ENCODE assay signal across 23 cellular contexts in the genomic region with DNA sequence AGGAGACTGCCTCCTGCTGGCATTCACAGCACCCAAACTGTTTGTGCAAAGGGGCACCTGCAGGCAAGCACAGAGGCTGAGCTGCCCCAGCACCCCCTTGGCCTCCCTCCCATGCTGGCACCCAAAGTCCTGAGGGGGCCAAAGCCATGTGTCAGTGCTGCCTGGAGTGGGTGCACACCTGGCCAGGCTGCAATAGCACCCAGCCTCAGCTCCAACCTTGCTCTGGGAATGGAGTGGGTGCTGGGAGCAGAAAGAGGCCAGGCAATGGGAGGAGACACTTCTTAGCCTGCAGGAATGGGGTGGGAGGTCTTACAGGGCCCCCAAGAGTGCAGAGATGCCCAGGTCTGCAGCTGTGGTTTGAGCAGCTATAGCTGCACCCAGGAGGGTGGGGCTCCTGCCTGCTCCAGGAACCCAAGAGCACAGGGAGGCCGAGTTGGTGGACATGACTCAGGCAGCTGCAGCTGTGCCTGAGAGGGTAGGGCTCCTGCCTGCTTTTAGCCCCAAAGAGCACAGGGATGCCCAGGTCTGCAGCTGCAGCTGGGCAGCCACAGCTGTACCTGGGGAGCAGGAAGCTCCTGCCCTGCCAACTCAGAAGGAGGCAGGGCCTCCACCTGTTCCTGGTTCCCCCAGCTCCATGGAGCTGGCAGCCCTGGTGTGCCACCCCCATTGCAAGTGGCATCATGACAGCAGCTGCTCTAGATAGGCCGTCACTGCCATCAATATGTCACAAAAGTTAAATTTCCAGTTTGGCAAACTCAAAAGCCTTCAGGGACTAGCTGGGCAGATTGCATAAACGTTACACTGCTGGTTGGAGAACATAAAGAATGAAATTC. TPM values are rescaled to one million over a fixed set of nuclear protein-coding genes. Genes with fewer than 3 reads are reported as not detected.
DNase-seq lines count a peak whose midpoint lies in the region; TF ChIP-seq lines count a peak whose summit lies in the region.
"Had no signal": no experiment of that assay in that cellular context is flagged by ENCODE, and none has a peak within 500 bp of the region (broad histone marks: within the 10 kb centered on the region; RNA-seq: fewer than 3 reads in every experiment).

No MANE protein-coding gene starts in this region.

- peak; percentile 51 for DNase-seq in LoVo (ENCODE audit: low spot score)
- DNase-seq in MCF 10A (ENCODE audit: unreplicated experiment): peak; percentile 23
- DNase-seq in type B pancreatic cell (ENCODE audit: extremely low spot score, unreplicated experiment): no peak
- no peak for DNase-seq in NCI-H2029 treated with DMSO at 0.1 percent for 48 hours (lab: John Stamatoyannopoulos, UW)
- DNase-seq in GM19240 (ENCODE audit: insufficient read length, low spot score): no peak
- no peak for DNase-seq in DMS114 treated with DMSO at 0.1 percent for 48 hours (lab: John Stamatoyannopoulos, UW; ENCODE audit: unreplicated experiment)
- DNase-seq: activated CD4-positive, CD25-positive, alpha-beta regulatory T cell treated with anti-CD3 and anti-CD28 coated beads, Interleukin-2, amount 50 U/mL, for 72 hours; activated CD8-positive, alpha-beta memory T cell treated with anti-CD3 and anti-CD28 coated beads, Interleukin-2, amount 10 ng/mL, durations not matched to agents 7 days and 5 days; activated naive CD8-positive, alpha-beta T cell treated with anti-CD3 and anti-CD28 coated beads, Interleukin-2, amount 50 U/mL, for 24 hours; GDM1; HFFc6; left ventricle myocardium inferior; naive thymus-derived CD8-positive, alpha-beta T cell; NCI-H1694; NCI-H446; SHP77 treated with DMSO at 0.1 percent for 48 hours; stimulated activated CD4-positive, alpha-beta T cell treated with anti-CD3 and anti-CD28 coated beads, Interleukin-4, amount 100 ng/mL, for 24 hours; substantia nigra had no signal

- no peaks in the 10 kb centered on the region for H3K36me3 ChIP-seq in liver (ENCODE audit: control insufficient read depth in 4 of 4, insufficient read depth in 3 of 4, low read depth in 1 of 4, low read length in 3 of 4)
- H3K36me3 ChIP-seq: breast epithelium, left ventricle myocardium inferior had no signal

- H3K9ac ChIP-seq in liver (ENCODE audit: low read depth in 1 of 2, low read length in 2 of 2): peak overlapping the region in 1 of 2 donors; percentile 47

- H3K9me3 ChIP-seq in liver (ENCODE audit: control insufficient read depth in 4 of 4, low read length in 3 of 4): no peaks in the 10 kb centered on the region
- H3K9me3 ChIP-seq: breast epithelium, left ventricle myocardium inferior had no signal

- H3K9me3 Mint-ChIP-seq in MCF 10A (ENCODE audit: unreplicated experiment) (no peaks in the 10 kb centered on the region), type B pancreatic cell (no peaks in the 10 kb centered on the region)
- H3K9me3 Mint-ChIP-seq: activated naive CD8-positive, alpha-beta T cell treated with anti-CD3 and anti-CD28 coated beads, Interleukin-2, amount 50 U/mL, for 24 hours; HFFc6; naive thymus-derived CD8-positive, alpha-beta T cell had no signal

- H3K27me3 Mint-ChIP-seq in MCF 10A (ENCODE audit: insufficient read depth, unreplicated experiment): no peaks in the 10 kb centered on the region
- H3K27me3 Mint-ChIP-seq in type B pancreatic cell: no peaks in the 10 kb centered on the region
- H3K27me3 Mint-ChIP-seq: dendritic cell treated with granulocyte-macrophage colony-stimulating factor and Interleukin-4, amounts not matched to agents 40 ng/mL and 50 ng/mL, for 4 days had no signal

- H3K36me3 Mint-ChIP-seq in MCF 10A (ENCODE audit: insufficient read depth, unreplicated experiment): peaks cover 7% of the 10 kb centered on the region
- H3K36me3 Mint-ChIP-seq in type B pancreatic cell: no peaks in the 10 kb centered on the region
- H3K36me3 Mint-ChIP-seq: activated CD8-positive, alpha-beta memory T cell treated with anti-CD3 and anti-CD28 coated beads, Interleukin-2, amount 10 ng/mL, durations not matched to agents 7 days and 5 days; naive thymus-derived CD8-positive, alpha-beta T cell had no signal

- H3K4me1 Mint-ChIP-seq in MCF 10A (ENCODE audit: insufficient read depth, unreplicated experiment) (peaks cover 11% of the 10 kb centered on the region), type B pancreatic cell (ENCODE audit: unreplicated experiment) (peaks cover 5% of the 10 kb centered on the region)

- CTCF ChIA-PET in MCF 10A (lab: Yijun Ruan, JAX): interaction anchor here (0.5 to 1.8 kb wide), 15 partner anchors 8 to 659 kb away, joined by 3 to 9 read pairs (median 4); no protein-coding TSS in a partner anchor

- H3K27ac Mint-ChIP-seq in MCF 10A (ENCODE audit: low read depth, unreplicated experiment): no peak overlapping the region
- peak overlapping the region; percentile 42 for H3K27ac Mint-ChIP-seq in type B pancreatic cell
- H3K27ac Mint-ChIP-seq: activated CD8-positive, alpha-beta memory T cell treated with anti-CD3 and anti-CD28 coated beads, Interleukin-2, amount 10 ng/mL, durations not matched to agents 7 days and 5 days; activated naive CD8-positive, alpha-beta T cell treated with anti-CD3 and anti-CD28 coated beads, Interleukin-2, amount 50 U/mL, for 24 hours; activated T-helper 2 cell treated with anti-CD3 and anti-CD28 coated beads, Interferon-gamma antibody, Interleukin-2, Interleukin-4, amounts not matched to agents 10 μg/mL and 5 μg/mL and 100 μg/mL, durations not matched to agents 14 hours and 24 hours and 36 hours; dendritic cell treated with granulocyte-macrophage colony-stimulating factor and Interleukin-4, amounts not matched to agents 40 ng/mL and 50 ng/mL, for 4 days; HFFc6 had no signal

- peak overlapping the region; percentile 81 to 83 for H3K27ac ChIP-seq in liver (ENCODE audit: low read depth in 1 of 2, low read length in 2 of 2)
- H3K27ac ChIP-seq: left ventricle myocardium inferior had no signal

- H3K4me1 ChIP-seq in liver (ENCODE audit: control insufficient read depth in 4 of 4, insufficient read depth in 4 of 4, low read length in 3 of 4): peaks cover 16 to 63% (median 43%) of the 10 kb centered on the region in 4 donors
- H3K4me1 ChIP-seq: breast epithelium had no signal

- no peak overlapping the region for H3K4me3 ChIP-seq in liver (ENCODE audit: low read depth in 1 of 3, low read length in 3 of 3)
- H3K4me3 ChIP-seq: breast epithelium, GM12878, left ventricle myocardium inferior had no signal

- POLR2A ChIA-PET in MCF 10A (lab: Yijun Ruan, JAX): interaction anchor here (0.6 to 5.3 kb wide), 5 partner anchors 9 to 67 kb away, joined by 3 to 66 read pairs (median 3); partner anchors contain the start of genes FMO5 and PRKAB2

- no peak for TF ChIP-seq RAD21 in liver (IDR thresholded peaks at IDR 0.05)

- 24% methylated on average over 3 of the region's 3 CpGs for WGBS in liver

- H3K27me3 ChIP-seq in liver (ENCODE audit: control insufficient read depth in 4 of 4, insufficient read depth in 4 of 4, low read length in 3 of 4): no peaks in the 10 kb centered on the region
- H3K27me3 ChIP-seq: breast epithelium had no signal

- no TSS peak for BruUV-seq in MCF 10A (replicated peaks; lab: Mats Ljungman, UMichigan)

- H3K4me3 Mint-ChIP-seq in MCF 10A (ENCODE audit: unreplicated experiment): no peak overlapping the region
- H3K4me3 Mint-ChIP-seq in type B pancreatic cell: no peak overlapping the region
- H3K4me3 Mint-ChIP-seq: activated CD8-positive, alpha-beta memory T cell treated with anti-CD3 and anti-CD28 coated beads, Interleukin-2, amount 10 ng/mL, durations not matched to agents 7 days and 5 days; activated naive CD8-positive, alpha-beta T cell treated with anti-CD3 and anti-CD28 coated beads, Interleukin-2, amount 50 U/mL, for 24 hours; dendritic cell treated with granulocyte-macrophage colony-stimulating factor and Interleukin-4, amounts not matched to agents 40 ng/mL and 50 ng/mL, for 4 days; HFFc6; naive thymus-derived CD8-positive, alpha-beta T cell had no signal

- intact Hi-C loops in MCF 10A (cut with micrococcal nuclease): no loop called here

- TF ChIP-seq CTCF in MCF 10A (IDR thresholded peaks at IDR 0.05; ENCODE audit: unreplicated experiment): no peak
- no peak for TF ChIP-seq CTCF in liver (IDR thresholded peaks at IDR 0.05; ENCODE audit: low read depth, low read length, missing input control)
- no peak for TF ChIP-seq CTCF in type B pancreatic cell (conservative IDR thresholded peaks at IDR 0.05)

TF ChIP-seq in liver, 16 proteins besides CTCF, POLR2A, EP300 and RAD21:
- TF ChIP-seq HNF4G (IDR thresholded peaks at IDR 0.05) (no peak), NR2F2 (IDR thresholded peaks at IDR 0.05) (no peak), RXRA (IDR thresholded peaks at IDR 0.05) (peak in 1 of 2 donors; percentile 8), JUND (IDR thresholded peaks at IDR 0.05) (no peak), GABPA (IDR thresholded peaks at IDR 0.05 in 1 of 2, conservative IDR thresholded peaks at IDR 0.05 in 1 of 2) (no peak), FOXA2 (IDR thresholded peaks at IDR 0.05) (no peak)
- TF ChIP-seq, protein P1, sequence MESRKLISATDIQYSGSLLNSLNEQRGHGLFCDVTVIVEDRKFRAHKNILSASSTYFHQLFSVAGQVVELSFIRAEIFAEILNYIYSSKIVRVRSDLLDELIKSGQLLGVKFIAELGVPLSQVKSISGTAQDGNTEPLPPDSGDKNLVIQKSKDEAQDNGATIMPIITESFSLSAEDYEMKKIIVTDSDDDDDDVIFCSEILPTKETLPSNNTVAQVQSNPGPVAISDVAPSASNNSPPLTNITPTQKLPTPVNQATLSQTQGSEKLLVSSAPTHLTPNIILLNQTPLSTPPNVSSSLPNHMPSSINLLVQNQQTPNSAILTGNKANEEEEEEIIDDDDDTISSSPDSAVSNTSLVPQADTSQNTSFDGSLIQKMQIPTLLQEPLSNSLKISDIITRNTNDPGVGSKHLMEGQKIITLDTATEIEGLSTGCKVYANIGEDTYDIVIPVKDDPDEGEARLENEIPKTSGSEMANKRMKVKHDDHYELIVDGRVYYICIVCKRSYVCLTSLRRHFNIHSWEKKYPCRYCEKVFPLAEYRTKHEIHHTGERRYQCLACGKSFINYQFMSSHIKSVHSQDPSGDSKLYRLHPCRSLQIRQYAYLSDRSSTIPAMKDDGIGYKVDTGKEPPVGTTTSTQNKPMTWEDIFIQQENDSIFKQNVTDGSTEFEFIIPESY (IDR thresholded peaks at IDR 0.05): no peak
- TF ChIP-seq, protein P2, sequence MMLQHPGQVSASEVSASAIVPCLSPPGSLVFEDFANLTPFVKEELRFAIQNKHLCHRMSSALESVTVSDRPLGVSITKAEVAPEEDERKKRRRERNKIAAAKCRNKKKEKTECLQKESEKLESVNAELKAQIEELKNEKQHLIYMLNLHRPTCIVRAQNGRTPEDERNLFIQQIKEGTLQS (IDR thresholded peaks at IDR 0.05): no peak

RNA-seq across cellular contexts. Expression of gene CHD1L, which starts 5.3 kb away (rescaled TPM):
- total RNA-seq in MCF 10A (2022) (73.6 and 81.5 TPM in 2 replicates), liver (10 to 100 TPM; 22.3 to 23.8 TPM), type B pancreatic cell (ENCODE audit: low replicate concordance) (36.8 and 67.1 TPM in 2 replicates)
- polyA plus RNA-seq in liver: 10 to 100 TPM; 14.1 to 19.9 TPM

RNA-seq across cellular contexts. Expression of gene FMO5, which starts 12.0 kb away (rescaled TPM):
- total RNA-seq in MCF 10A (2022): 0.72 and 0.86 TPM in 2 replicates
- 100 to 1,000 TPM in 1 of 2 donors, 10 to 100 TPM in 1; 75.5 to 152 TPM for total RNA-seq in liver
- 100 to 1,000 TPM in 1 of 2 donors, 10 to 100 TPM in 1; 36.0 to 123 TPM for polyA plus RNA-seq in liver
- 2.4 and 3.8 TPM in 2 replicates for total RNA-seq in type B pancreatic cell (ENCODE audit: low replicate concordance)

Comparison
In these comparisons a context has a peak if more than half of its experiments do, and no peak if none do; other contexts are left out.
1. DNase-seq: peak in LoVo (single experiment) and MCF 10A (single experiment); none in type B pancreatic cell (single experiment), NCI-H2029 treated with DMSO at 0.1 percent for 48 hours (single experiment), GM19240 (single experiment) and DMS114 treated with DMSO at 0.1 percent for 48 hours (single experiment).
2. RNA of gene FMO5, which starts 12.0 kb away (total RNA-seq): 75.5 to 152 TPM in liver; 2.4 to 3.8 TPM in type B pancreatic cell and 0.72 to 0.86 TPM in MCF 10A; every median in the first group is over 10 times any median in the second.